ENCODE assay signal across 8 cellular contexts in the genomic region with DNA sequence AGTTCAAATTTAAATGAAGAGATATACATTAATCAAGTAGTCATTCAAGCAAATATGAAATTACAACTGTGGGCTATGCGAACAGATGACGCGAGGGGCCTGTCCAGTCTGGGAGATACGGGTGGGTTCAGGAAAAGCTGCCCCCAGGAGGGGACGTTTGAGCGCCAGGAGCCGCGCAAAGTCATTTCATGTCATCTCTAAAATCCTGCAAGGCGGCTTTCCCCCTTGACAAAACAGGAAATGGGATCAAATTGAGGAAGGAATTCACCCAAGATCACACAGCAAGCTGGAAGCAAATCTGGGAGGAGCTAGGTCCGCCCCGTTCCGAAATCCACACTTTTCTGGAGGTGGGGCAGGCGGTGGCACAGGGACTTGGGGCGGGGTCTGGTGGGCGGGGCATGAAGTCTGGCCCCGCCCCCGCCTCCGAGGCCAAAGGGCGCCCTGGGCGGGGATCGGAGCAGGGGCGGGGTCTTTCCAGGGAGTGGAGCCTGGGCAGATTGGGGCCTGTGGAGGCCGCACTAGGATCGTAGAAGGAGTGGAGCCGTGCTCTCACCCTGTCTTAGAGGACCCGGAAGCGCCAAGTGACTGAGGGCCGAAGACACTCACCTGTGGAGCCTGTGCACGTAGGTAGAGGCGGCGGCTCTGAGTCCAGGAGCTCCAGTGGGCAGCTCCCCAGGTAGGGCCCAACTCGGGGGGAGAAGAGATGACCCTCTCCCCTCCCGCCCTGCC. TPM values are rescaled to one million over a fixed set of nuclear protein-coding genes. Genes with fewer than 3 reads are reported as not detected.
DNase-seq lines count a peak whose midpoint lies in the region; ATAC-seq and TF ChIP-seq lines count a peak whose summit lies in the region.

A gene with protein sequence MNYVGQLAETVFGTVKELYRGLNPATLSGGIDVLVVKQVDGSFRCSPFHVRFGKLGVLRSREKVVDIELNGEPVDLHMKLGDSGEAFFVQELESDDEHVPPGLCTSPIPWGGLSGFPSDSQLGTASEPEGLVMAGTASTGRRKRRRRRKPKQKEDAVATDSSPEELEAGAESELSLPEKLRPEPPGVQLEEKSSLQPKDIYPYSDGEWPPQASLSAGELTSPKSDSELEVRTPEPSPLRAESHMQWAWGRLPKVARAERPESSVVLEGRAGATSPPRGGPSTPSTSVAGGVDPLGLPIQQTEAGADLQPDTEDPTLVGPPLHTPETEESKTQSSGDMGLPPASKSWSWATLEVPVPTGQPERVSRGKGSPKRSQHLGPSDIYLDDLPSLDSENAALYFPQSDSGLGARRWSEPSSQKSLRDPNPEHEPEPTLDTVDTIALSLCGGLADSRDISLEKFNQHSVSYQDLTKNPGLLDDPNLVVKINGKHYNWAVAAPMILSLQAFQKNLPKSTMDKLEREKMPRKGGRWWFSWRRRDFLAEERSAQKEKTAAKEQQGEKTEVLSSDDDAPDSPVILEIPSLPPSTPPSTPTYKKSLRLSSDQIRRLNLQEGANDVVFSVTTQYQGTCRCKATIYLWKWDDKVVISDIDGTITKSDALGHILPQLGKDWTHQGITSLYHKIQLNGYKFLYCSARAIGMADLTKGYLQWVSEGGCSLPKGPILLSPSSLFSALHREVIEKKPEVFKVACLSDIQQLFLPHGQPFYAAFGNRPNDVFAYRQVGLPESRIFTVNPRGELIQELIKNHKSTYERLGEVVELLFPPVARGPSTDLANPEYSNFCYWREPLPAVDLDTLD (plus strand): TSS at position 495 of the 729 bp plus-strand sequence. CDS start 4,983 bp downstream, outside the sequence.

- peak; percentile 83 for ATAC-seq in activated CD8-positive, alpha-beta T cell treated with anti-CD3 and anti-CD28 coated beads for 36 hours
- ATAC-seq in memory B cell (ENCODE audit: low read depth) (peak; percentile 65), GM21367 (IDR thresholded peaks at IDR 0.05; ENCODE audit: unreplicated experiment) (no peak)

- H3K36me3 ChIP-seq in endocrine pancreas (ENCODE audit: control insufficient read depth, insufficient read depth, low read length), result no peaks in the 10 kb centered on the region

- H3K27me3 Mint-ChIP-seq in HFFc6 (ENCODE audit: insufficient read depth) (no peaks in the 10 kb centered on the region), memory B cell (peaks cover 6% of the 10 kb centered on the region)
- H3K27me3 Mint-ChIP-seq in activated CD8-positive, alpha-beta T cell treated with anti-CD3 and anti-CD28 coated beads for 36 hours, result peaks cover 6% of the 10 kb centered on the region

- H3K27ac Mint-ChIP-seq in HFFc6, result peak within 1 kb of the TSS; percentile 78
- peak within 1 kb of the TSS; percentile 33 for H3K27ac Mint-ChIP-seq in activated CD8-positive, alpha-beta T cell treated with anti-CD3 and anti-CD28 coated beads for 36 hours
- H3K27ac Mint-ChIP-seq in memory B cell, result no peak within 1 kb of the TSS

- no peaks in the 10 kb centered on the region for H3K9me3 Mint-ChIP-seq in HFFc6
- no peaks in the 10 kb centered on the region for H3K9me3 Mint-ChIP-seq in activated CD8-positive, alpha-beta T cell treated with anti-CD3 and anti-CD28 coated beads for 36 hours
- H3K9me3 Mint-ChIP-seq in memory B cell, result no peaks in the 10 kb centered on the region

- no peaks in the 10 kb centered on the region for H3K4me1 ChIP-seq in endocrine pancreas (ENCODE audit: control insufficient read depth, insufficient read depth, low read length)

- intact Hi-C loops in activated CD8-positive, alpha-beta T cell treated with anti-CD3 and anti-CD28 coated beads for 36 hours (cut with micrococcal nuclease), result loop anchor here (5.0 to 10.0 kb wide), 2 partner anchors 72 to 376 kb away; no protein-coding TSS in a partner anchor

- H3K27me3 ChIP-seq in endocrine pancreas (ENCODE audit: control insufficient read depth, insufficient read depth, low read length), result no peaks in the 10 kb centered on the region

- in situ Hi-C loops in Caki2 (cut with HindIII; ENCODE audit: low pct_unique_long_range_greater_than_20kb, low sequenced_read_pairs), result no loop called here

- CTCF ChIA-PET in activated CD8-positive, alpha-beta T cell treated with anti-CD3 and anti-CD28 coated beads for 36 hours (lab: Charles Lee), result interaction anchor here (0.7 to 4.1 kb wide), 28 partner anchors 10 to 371 kb away, joined by 3 to 73 read pairs (median 3); a partner anchor contains a TSS

- H3K36me3 Mint-ChIP-seq in HFFc6 (ENCODE audit: low read depth), result no peaks in the 10 kb centered on the region
- no peaks in the 10 kb centered on the region for H3K36me3 Mint-ChIP-seq in activated CD8-positive, alpha-beta T cell treated with anti-CD3 and anti-CD28 coated beads for 36 hours (ENCODE audit: low read depth)
- H3K36me3 Mint-ChIP-seq in memory B cell, result no peaks in the 10 kb centered on the region

- H3K4me1 Mint-ChIP-seq in HFFc6 (ENCODE audit: low read depth), result peaks cover 29% of the 10 kb centered on the region
- peaks cover 7% of the 10 kb centered on the region for H3K4me1 Mint-ChIP-seq in activated CD8-positive, alpha-beta T cell treated with anti-CD3 and anti-CD28 coated beads for 36 hours (ENCODE audit: low read depth)
- H3K4me1 Mint-ChIP-seq in memory B cell, result peaks cover 7% of the 10 kb centered on the region

- peak; percentile 22 for TF ChIP-seq CTCF in HFFc6 (IDR thresholded peaks at IDR 0.05)
- peak; percentile 37 for TF ChIP-seq CTCF in activated CD8-positive, alpha-beta T cell treated with anti-CD3 and anti-CD28 coated beads for 36 hours (IDR thresholded peaks at IDR 0.05)

- H3K9me3 ChIP-seq in endocrine pancreas (ENCODE audit: control insufficient read depth, low read length), result no peaks in the 10 kb centered on the region

- DNase-seq in Caki2 (ENCODE audit: low read depth) (peak; percentile 94), HFFc6 (peak; percentile 84), NCI-H748 (lab: John Stamatoyannopoulos, UW; ENCODE audit: unreplicated experiment) (peak; percentile 52), memory B cell (ENCODE audit: low spot score in 2 of 2) (peak; percentile 18 to 20)
- DNase-seq in activated CD8-positive, alpha-beta T cell treated with anti-CD3 and anti-CD28 coated beads for 36 hours, result peak; percentile 67
- DNase-seq in stimulated activated CD8-positive, alpha-beta memory T cell treated with anti-CD3 and anti-CD28 coated beads, Interleukin-12 subunit alpha, Interleukin-12 subunit beta, amount 100 ng/mL, for 1 hour (ENCODE audit: low read depth), result peak; percentile 8

- peak within 1 kb of the TSS; percentile 67 for H3K4me3 ChIP-seq in endocrine pancreas (ENCODE audit: control insufficient read depth, insufficient read depth, low read length)

- POLR2A ChIA-PET in activated CD8-positive, alpha-beta T cell treated with anti-CD3 and anti-CD28 coated beads for 36 hours (lab: Charles Lee), result interaction anchor here (1.0 to 2.0 kb wide), 2 partner anchors 10 to 173 kb away, joined by 3 to 4 read pairs; no protein-coding TSS in a partner anchor

- H3K9ac ChIP-seq in endocrine pancreas (ENCODE audit: control insufficient read depth, insufficient read depth, low read length), result peak within 1 kb of the TSS; percentile 71

- H3K4me3 Mint-ChIP-seq in HFFc6 (peak within 1 kb of the TSS; percentile 87), memory B cell (peak within 1 kb of the TSS; percentile 68)
- peak within 1 kb of the TSS; percentile 72 for H3K4me3 Mint-ChIP-seq in activated CD8-positive, alpha-beta T cell treated with anti-CD3 and anti-CD28 coated beads for 36 hours

RNA-seq across cellular contexts. Expression of the gene that starts here (rescaled TPM):
- total RNA-seq in Caki2 (2014; rRNA removed; shearing (Covaris generic); ENCODE audit: low replicate concordance), result 7.2 and 13.9 TPM in 2 replicates
- total RNA-seq in HFFc6 (2021; fragmentation: NEBNext Ultra II Directional; extraction: Animal tissue kit (Norgen Biotek cat#: 25700)), result 10 to 100 TPM; 11.9 to 14.2 (median 13.2) TPM
- total RNA-seq in activated CD8-positive, alpha-beta T cell treated with anti-CD3 and anti-CD28 coated beads for 36 hours, result under 1 TPM; 0.86 to 0.87 TPM

Comparison
In these comparisons a context has a peak if more than half of its experiments do, and no peak if none do; other contexts are left out.
1. Peak in DNase-seq and ATAC-seq in activated CD8-positive, alpha-beta T cell treated with anti-CD3 and anti-CD28 coated beads for 36 hours; RNA of the gene not detected or under 1 TPM.
2. DNase-seq: peak in every context shown above with its lines; median percentile 94 in Caki2; 84 in HFFc6; 67 in activated CD8-positive, alpha-beta T cell treated with anti-CD3 and anti-CD28 coated beads for 36 hours; 52 in NCI-H748; 19 in memory B cell; 8 in stimulated activated CD8-positive, alpha-beta memory T cell treated with anti-CD3 and anti-CD28 coated beads, Interleukin-12 subunit alpha, Interleukin-12 subunit beta, amount 100 ng/mL, for 1 hour.